13 cellular contexts compared by ENCODE assay signal in the genomic region with DNA sequence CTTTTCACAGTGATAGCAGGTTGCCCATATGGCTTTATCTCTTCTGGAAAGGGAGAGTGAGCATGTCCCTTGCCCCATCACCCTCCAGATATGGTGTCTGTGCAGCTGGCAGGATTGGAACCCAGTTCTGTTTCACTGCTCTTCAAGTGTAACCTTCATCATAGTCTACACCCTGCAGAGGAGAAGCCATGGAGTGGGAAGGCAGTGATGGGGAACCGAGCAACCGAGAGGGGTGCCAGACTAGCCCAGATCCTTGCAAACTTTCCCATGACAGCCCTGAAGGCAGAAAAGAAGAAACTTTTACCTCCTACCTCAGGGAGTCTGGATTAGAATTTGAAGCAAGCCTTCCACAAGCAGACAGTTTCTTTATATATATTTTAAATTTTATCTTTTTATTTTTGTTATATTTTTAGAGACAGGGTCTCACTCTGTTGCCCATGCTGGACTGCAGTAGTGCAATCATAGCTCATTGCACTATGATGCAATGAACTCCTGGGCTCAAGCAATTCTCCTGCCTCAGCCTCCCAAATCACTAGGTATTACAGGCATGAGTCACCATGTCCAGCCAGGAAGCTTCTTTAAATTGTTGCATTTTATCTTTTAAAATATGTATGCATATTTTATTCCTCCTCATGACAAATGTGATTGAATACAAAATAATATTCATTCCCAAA.
DNase-seq lines count a peak whose midpoint lies in the region; ATAC-seq and TF ChIP-seq lines count a peak whose summit lies in the region.
"Had no signal": no experiment of that assay in that cellular context is flagged by ENCODE, and none has a peak within 500 bp of the region (broad histone marks: within the 10 kb centered on the region; RNA-seq: fewer than 3 reads in every experiment).

No MANE protein-coding gene starts in this region.

- TF ChIP-seq EP300 in Ishikawa (IDR thresholded peaks at IDR 0.05; ENCODE audit: borderline replicate concordance) = no peak

- in situ Hi-C loops in ACHN (cut with HindIII; ENCODE audit: low pct_ligation_motif_present, low pct_unique_long_range_greater_than_20kb, low sequenced_read_pairs) = no loop called here
- in situ Hi-C loops in brain microvascular endothelial cell (cut with HindIII; ENCODE audit: low pct_ligation_motif_present, low sequenced_read_pairs) = no loop called here

- TF ChIP-seq CTCF in brain microvascular endothelial cell (IDR thresholded peaks at IDR 0.05; ENCODE audit: low read depth, low read length, missing control alignments) = no peak

- H3K36me3 ChIP-seq in brain microvascular endothelial cell (replicated peaks) = no peaks in the 10 kb centered on the region
- H3K36me3 ChIP-seq: esophagus muscularis mucosa had no signal

- H3K27me3 ChIP-seq in brain microvascular endothelial cell (replicated peaks) = no peaks in the 10 kb centered on the region
- H3K27me3 ChIP-seq: esophagus muscularis mucosa had no signal

- ATAC-seq in GM21737 (IDR thresholded peaks at IDR 0.05; ENCODE audit: unreplicated experiment) = no peak

- H3K27ac ChIP-seq in brain microvascular endothelial cell = peak overlapping the region; percentile 81
- H3K27ac ChIP-seq: coronary artery had no signal

- H3K4me3 ChIP-seq in brain microvascular endothelial cell (ENCODE audit: low read depth, low read length) = no peak overlapping the region
- H3K4me3 ChIP-seq: coronary artery, esophagus muscularis mucosa had no signal

- TF ChIP-seq RAD21 in Ishikawa (IDR thresholded peaks at IDR 0.05; ENCODE audit: low read depth) = no peak

- peak; percentile 71 for DNase-seq in ACHN
- peak; percentile 41 for DNase-seq in brain microvascular endothelial cell
- DNase-seq in glomerular visceral epithelial cell (ENCODE audit: extremely low spot score) = peak; percentile 31
- no peak for DNase-seq in hypothalamus (lab: John Stamatoyannopoulos, UW)
- DNase-seq in dermis blood vessel endothelial cell = no peak
- DNase-seq in NCI-H446 treated with DMSO at 0.1 percent for 48 hours (lab: John Stamatoyannopoulos, UW) = no peak
- DNase-seq: activated CD4-positive, alpha-beta T cell treated with anti-CD3 and anti-CD28 coated beads for 4 hours; NCI-H2029 treated with DMSO at 0.1 percent for 48 hours; SHP77 had no signal

TF ChIP-seq in Ishikawa, 13 proteins besides CTCF, POLR2A, EP300 and RAD21:
- TF ChIP-seq ZBTB7A (IDR thresholded peaks at IDR 0.05; ENCODE audit: low read depth) (no peak), CEBPB (IDR thresholded peaks at IDR 0.05) (0 out of 2 replicates have a peak, but pooled peaks have one; percentile 19), CREB1 (IDR thresholded peaks at IDR 0.05; ENCODE audit: low read depth) (no peak)
- TF ChIP-seq, protein P1, sequence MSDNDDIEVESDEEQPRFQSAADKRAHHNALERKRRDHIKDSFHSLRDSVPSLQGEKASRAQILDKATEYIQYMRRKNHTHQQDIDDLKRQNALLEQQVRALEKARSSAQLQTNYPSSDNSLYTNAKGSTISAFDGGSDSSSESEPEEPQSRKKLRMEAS (IDR thresholded peaks at IDR 0.05) = no peak

Comparison
In these comparisons a context has a peak if more than half of its experiments do, and no peak if none do; other contexts are left out.
1. DNase-seq: peak in ACHN (single experiment), brain microvascular endothelial cell (single experiment) and glomerular visceral epithelial cell (single experiment); none in hypothalamus (0 of 51), dermis blood vessel endothelial cell (single experiment) and NCI-H446 treated with DMSO at 0.1 percent for 48 hours (single experiment).